ENCODE assay signal across 8 cellular contexts in the genomic region with DNA sequence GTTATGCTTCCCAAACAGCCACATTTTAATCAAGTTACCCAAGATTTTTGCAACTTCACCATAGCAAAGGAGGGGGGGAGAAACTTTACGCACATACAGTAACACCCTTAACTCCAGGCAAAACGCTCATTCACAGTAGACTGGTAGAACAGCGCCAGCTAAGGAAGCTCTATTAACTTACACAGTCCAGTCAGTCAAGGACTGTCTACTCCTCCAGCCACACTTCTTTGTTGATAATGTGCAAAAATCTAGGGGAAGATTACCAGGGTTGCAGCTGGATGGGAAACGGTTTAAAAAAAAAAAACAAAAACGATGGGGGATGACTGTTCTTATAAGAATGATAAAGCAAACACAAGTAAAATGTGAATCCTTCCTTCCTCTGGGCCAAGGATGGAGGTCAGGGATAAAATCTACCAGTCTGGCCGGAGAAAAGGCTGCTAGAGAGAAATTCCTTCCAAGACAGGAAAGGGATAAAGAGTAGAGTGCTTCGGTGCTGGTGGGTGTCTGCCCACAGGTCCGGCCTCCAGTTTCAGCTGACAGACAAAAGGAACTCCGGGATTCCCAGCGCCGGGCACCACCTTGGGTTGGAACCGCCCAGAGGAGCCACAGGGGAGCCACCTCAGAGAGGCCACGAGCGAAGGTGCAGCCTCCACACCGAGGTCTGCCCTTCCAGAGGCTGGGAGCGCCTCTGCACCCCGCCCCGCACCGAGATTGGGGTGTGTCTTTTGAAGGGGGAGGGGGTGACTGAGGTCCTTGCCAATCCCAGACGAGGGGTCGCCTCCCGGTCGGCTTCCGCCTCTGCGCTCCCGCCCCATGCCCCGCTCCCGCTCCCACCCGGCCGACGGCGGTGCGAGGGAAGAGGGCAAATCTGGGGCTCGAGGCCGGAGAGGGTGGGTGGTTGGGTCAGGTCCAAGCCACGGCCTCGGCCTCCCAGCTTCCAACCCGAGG. TPM values are rescaled to one million over a fixed set of nuclear protein-coding genes. Genes with fewer than 3 reads are reported as not detected.
A peak's percentile ranks its signal among the peaks of the same experiment; 100 is the strongest.
DNase-seq lines count a peak whose midpoint lies in the region; ATAC-seq and TF ChIP-seq lines count a peak whose summit lies in the region.

No MANE protein-coding gene starts in this region.

- H3K9ac ChIP-seq in DND-41 (ENCODE audit: low read depth, low read length), result peak overlapping the region; percentile 91

- peak; percentile 36 for TF ChIP-seq CTCF in DND-41 (IDR thresholded peaks at IDR 0.05; ENCODE audit: borderline replicate concordance, extremely low read depth, low read length, poor library complexity, severe bottlenecking)

- peak; percentile 77 for DNase-seq in DND-41
- DNase-seq in NCI-H748 (lab: John Stamatoyannopoulos, UW; ENCODE audit: unreplicated experiment), result peak; percentile 77
- DNase-seq in anterior cingulate cortex (lab: John Stamatoyannopoulos, UW), result peak in 46 of 58 donors; percentile 1 to 79 (median 51)
- DNase-seq in left ventricle myocardium superior, result no peak
- DNase-seq in pons (ENCODE audit: low spot score), result peak; percentile 84
- no peak for DNase-seq in ecto neural progenitor cell (ENCODE audit: low spot score)

- no peaks in the 10 kb centered on the region for H3K9me3 ChIP-seq in DND-41 (ENCODE audit: insufficient read depth, low read length, severe bottlenecking)

- peak overlapping the region; percentile 86 for H3K27ac ChIP-seq in DND-41 (ENCODE audit: low read length)

- H4K20me1 ChIP-seq in DND-41 (ENCODE audit: insufficient read depth, low read length), result peaks cover 12% of the 10 kb centered on the region; the same call in 1 of the 2 replicates

- H3K4me3 ChIP-seq in DND-41 (ENCODE audit: low read depth in 1 of 2, low read length in 2 of 2), result peak overlapping the region; percentile 65 to 85

- H3K79me2 ChIP-seq in DND-41 (ENCODE audit: insufficient read depth, low read length), result peaks cover 47% of the 10 kb centered on the region

- H3K36me3 ChIP-seq in DND-41 (ENCODE audit: insufficient read depth, low read length), result peaks cover 7% of the 10 kb centered on the region; the same call in 1 of the 2 replicates

- H3K27me3 ChIP-seq in DND-41 (ENCODE audit: insufficient read depth, low read length, poor library complexity), result no peaks in the 10 kb centered on the region

- ATAC-seq in DND-41 (ENCODE audit: insufficient read depth, low read depth), result peak; percentile 58
- peak; percentile 22 for ATAC-seq in GM19452 (IDR thresholded peaks at IDR 0.05; ENCODE audit: unreplicated experiment)
- ATAC-seq in HG03457 (IDR thresholded peaks at IDR 0.05; ENCODE audit: unreplicated experiment), result peak; percentile 18
- ATAC-seq in left ventricle myocardium superior, result peak; percentile 70

- H2AFZ ChIP-seq in DND-41 (ENCODE audit: low read depth, low read length), result peak overlapping the region; percentile 83

- intact Hi-C loops in left ventricle myocardium superior (cut with micrococcal nuclease), result no loop called here

- H3K4me2 ChIP-seq in DND-41 (ENCODE audit: insufficient read depth, low read length), result peak overlapping the region; percentile 83

- H3K4me1 ChIP-seq in DND-41 (ENCODE audit: insufficient read depth, low read length), result peaks cover 59% of the 10 kb centered on the region

RNA-seq across cellular contexts. Expression of a gene that starts 0.8 kb away (rescaled TPM):
- total RNA-seq in left ventricle myocardium superior, result 5.4 TPM

Comparison
In these comparisons a context has a peak if more than half of its experiments do, and no peak if none do; other contexts are left out.
1. ATAC-seq: peak in every context shown above with its lines; median percentile 70 in left ventricle myocardium superior; 58 in DND-41; 22 in GM19452; 18 in HG03457.
2. DNase-seq: peak in DND-41 (single experiment), NCI-H748 (single experiment), anterior cingulate cortex (46 of 58) and pons (single experiment); none in left ventricle myocardium superior (single experiment) and ecto neural progenitor cell (single experiment).